Comparison of ENCODE assay signal across 9 cellular contexts in the genomic region with DNA sequence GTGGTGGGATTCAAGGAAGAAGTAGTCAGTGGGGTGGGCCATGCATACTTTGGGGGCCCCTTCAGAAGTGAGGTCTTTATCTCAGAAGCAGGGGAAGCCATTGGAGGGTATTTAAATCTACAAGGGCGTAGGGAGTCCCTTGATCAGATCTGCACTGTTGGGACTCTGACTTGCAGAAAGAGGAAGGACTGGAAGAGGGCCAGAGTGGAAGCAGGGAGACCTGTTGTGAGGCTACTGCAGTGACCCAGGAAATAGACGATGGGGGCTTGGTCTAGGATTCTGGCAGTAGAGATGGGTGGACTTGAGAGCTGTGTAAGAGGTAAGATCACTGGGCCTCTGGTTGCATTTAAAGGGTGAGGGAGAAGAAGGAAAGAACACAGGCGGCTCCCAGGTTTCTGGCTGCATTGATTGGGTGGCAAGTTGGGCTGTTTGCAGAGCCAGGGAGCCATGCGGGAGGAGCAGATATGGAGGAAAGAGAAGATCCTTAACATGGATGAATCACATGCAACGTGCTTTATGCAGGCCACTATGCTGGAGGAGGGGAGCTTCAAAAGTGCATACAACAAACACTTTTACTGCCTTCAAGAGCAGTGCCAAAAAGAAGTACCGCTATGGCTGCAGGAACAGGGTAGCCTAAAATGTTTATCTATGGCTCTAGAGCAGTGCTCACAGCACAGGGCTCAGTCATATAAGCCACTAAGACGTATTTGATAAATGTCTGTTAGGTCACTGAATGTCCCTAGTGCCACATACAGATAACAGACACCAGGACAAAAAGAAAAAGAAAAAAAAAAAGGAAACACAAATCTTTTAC. TPM values are rescaled to one million over a fixed set of nuclear protein-coding genes. Genes with fewer than 3 reads are reported as not detected.
DNase-seq lines count a peak whose midpoint lies in the region; ATAC-seq, FAIRE-seq and TF ChIP-seq lines count a peak whose summit lies in the region.
"Had no signal": no experiment of that assay in that cellular context is flagged by ENCODE, and none has a peak within 500 bp of the region (broad histone marks: within the 10 kb centered on the region; RNA-seq: fewer than 3 reads in every experiment).

No MANE protein-coding gene starts in this region.

- H3K9me3 ChIP-seq in heart left ventricle = no peaks in the 10 kb centered on the region
- H3K9me3 ChIP-seq in keratinocyte (ENCODE audit: control insufficient read depth, low read depth, low read length) = no peaks in the 10 kb centered on the region

- H3K9me3 Mint-ChIP-seq in activated CD8-positive, alpha-beta T cell treated with anti-CD3 and anti-CD28 coated beads for 36 hours = no peaks in the 10 kb centered on the region
- no peaks in the 10 kb centered on the region for H3K9me3 Mint-ChIP-seq in type B pancreatic cell

- peak overlapping the region; percentile 89 for H3K9ac ChIP-seq in keratinocyte (ENCODE audit: control insufficient read depth, extremely low read depth, insufficient read depth, low read length)

- H3K27ac ChIP-seq in heart left ventricle = peak overlapping the region in 3 of 12 donors; percentile 91 to 98 (median 96)
- H3K27ac ChIP-seq in keratinocyte (ENCODE audit: control insufficient read depth, insufficient read depth, low read length) = no peak overlapping the region

- peaks cover 0 to 43% (median 24%) of the 10 kb centered on the region in 12 donors for H3K4me1 ChIP-seq in heart left ventricle
- peaks cover 39% of the 10 kb centered on the region for H3K4me1 ChIP-seq in keratinocyte (ENCODE audit: control insufficient read depth, extremely low read depth, insufficient read depth, low read length)

- H2AFZ ChIP-seq in keratinocyte (ENCODE audit: control insufficient read depth, low read length) = no peak overlapping the region

- H3K4me1 Mint-ChIP-seq in activated CD8-positive, alpha-beta T cell treated with anti-CD3 and anti-CD28 coated beads for 36 hours (ENCODE audit: low read depth) = peaks cover 34% of the 10 kb centered on the region
- peaks cover 34% of the 10 kb centered on the region for H3K4me1 Mint-ChIP-seq in type B pancreatic cell (ENCODE audit: unreplicated experiment)

- no peaks in the 10 kb centered on the region for H3K79me2 ChIP-seq in keratinocyte (ENCODE audit: control insufficient read depth, insufficient read depth, low read length)

- H3K4me3 Mint-ChIP-seq in activated CD8-positive, alpha-beta T cell treated with anti-CD3 and anti-CD28 coated beads for 36 hours = peak overlapping the region; percentile 82
- H3K4me3 Mint-ChIP-seq in type B pancreatic cell = peak overlapping the region; percentile 86

- H4K20me1 ChIP-seq in keratinocyte (ENCODE audit: control insufficient read depth, extremely low read depth, insufficient read depth, low read length) = no peaks in the 10 kb centered on the region

- dilution Hi-C loops in keratinocyte (cut with MboI; ENCODE audit: extremely low pct_ligation_motif_present, low sequenced_read_pairs) = no loop called here

- no peaks in the 10 kb centered on the region for H3K36me3 Mint-ChIP-seq in activated CD8-positive, alpha-beta T cell treated with anti-CD3 and anti-CD28 coated beads for 36 hours (ENCODE audit: low read depth)
- peaks cover 8% of the 10 kb centered on the region for H3K36me3 Mint-ChIP-seq in type B pancreatic cell

- no peaks in the 10 kb centered on the region for H3K27me3 Mint-ChIP-seq in activated CD8-positive, alpha-beta T cell treated with anti-CD3 and anti-CD28 coated beads for 36 hours
- H3K27me3 Mint-ChIP-seq in type B pancreatic cell = no peaks in the 10 kb centered on the region

- peak overlapping the region in 10 of 12 donors; percentile 66 to 99 (median 87) for H3K4me3 ChIP-seq in heart left ventricle
- peak overlapping the region in 1 of 3 experiments; percentile 86 for H3K4me3 ChIP-seq in keratinocyte (ENCODE audit: control insufficient read depth in 2 of 3, extremely low read depth in 1 of 3, insufficient read depth in 2 of 3, low read depth in 1 of 3, low read length in 3 of 3)

- no peaks in the 10 kb centered on the region for H3K9me1 ChIP-seq in keratinocyte (ENCODE audit: control insufficient read depth, extremely low read depth, insufficient read depth, low read length)

- DNase-seq in heart left ventricle (no peak), Right ventricle myocardium superior (no peak), keratinocyte (ENCODE audit: low read depth, low spot score) (no peak), type B pancreatic cell (ENCODE audit: extremely low spot score, unreplicated experiment) (no peak), DMS153 (lab: John Stamatoyannopoulos, UW) (no peak), NOMO-1 (lab: John Stamatoyannopoulos, UW; ENCODE audit: unreplicated experiment in 2 of 2) (no peak), NCI-H524 treated with DMSO at 0.1 percent for 48 hours (lab: John Stamatoyannopoulos, UW) (no peak)
- DNase-seq in activated CD8-positive, alpha-beta T cell treated with anti-CD3 and anti-CD28 coated beads for 36 hours = no peak
- DNase-seq: aorta had no signal

- intact Hi-C loops in heart left ventricle (cut with DNase I) = loop anchor here in 2 of 10 donors (2.0 to 10.0 kb wide), 3 partner anchors 76 to 316 kb away; a partner anchor contains a TSS
- intact Hi-C loops in Right ventricle myocardium superior (cut with DNase I) = loop anchor here (5.0 kb wide), 1 partner anchor 87 kb away; no protein-coding TSS in a partner anchor
- intact Hi-C loops in activated CD8-positive, alpha-beta T cell treated with anti-CD3 and anti-CD28 coated beads for 36 hours (cut with micrococcal nuclease) = no loop called here

- H3K4me2 ChIP-seq in keratinocyte (ENCODE audit: control insufficient read depth, extremely low read depth, insufficient read depth, low read depth, low read length) = peak overlapping the region; percentile 89

- CTCF ChIA-PET in activated CD8-positive, alpha-beta T cell treated with anti-CD3 and anti-CD28 coated beads for 36 hours (lab: Charles Lee) = interaction anchor here (1.0 to 1.3 kb wide), 2 partner anchors 20 to 76 kb away, joined by 3 read pairs; no protein-coding TSS in a partner anchor

- no peak for TF ChIP-seq POLR2A in heart left ventricle (IDR thresholded peaks at IDR 0.05)

- H3K36me3 ChIP-seq in heart left ventricle = peaks cover 0 to 3% (median 0%) of the 10 kb centered on the region in 9 donors
- H3K36me3 ChIP-seq in keratinocyte (ENCODE audit: control insufficient read depth in 2 of 2, extremely low read depth in 1 of 2, insufficient read depth in 2 of 2, low read length in 2 of 2) = peaks cover 5 to 7% of the 10 kb centered on the region in 2 experiments

- POLR2A ChIA-PET in activated CD8-positive, alpha-beta T cell treated with anti-CD3 and anti-CD28 coated beads for 36 hours (lab: Charles Lee) = no interaction called here

- FAIRE-seq in keratinocyte (lab: Jason Lieb, UNC) = no peak

- no peak for TF ChIP-seq CTCF in heart left ventricle (IDR thresholded peaks at IDR 0.05)
- no peak for TF ChIP-seq CTCF in activated CD8-positive, alpha-beta T cell treated with anti-CD3 and anti-CD28 coated beads for 36 hours (IDR thresholded peaks at IDR 0.05)
- TF ChIP-seq CTCF in keratinocyte (optimal IDR thresholded peaks at IDR 0.05 in 1 of 3, IDR thresholded peaks at IDR 0.05 in 1 of 3, conservative IDR thresholded peaks at IDR 0.05 in 1 of 3; ENCODE audit: extremely low read depth in 1 of 3, insufficient read depth in 2 of 3, low read length in 3 of 3) = no peak
- TF ChIP-seq CTCF in type B pancreatic cell (conservative IDR thresholded peaks at IDR 0.05) = no peak

- H3K27me3 ChIP-seq in heart left ventricle (no peaks in the 10 kb centered on the region), keratinocyte (ENCODE audit: control insufficient read depth, extremely low read depth, insufficient read depth, low read length) (no peaks in the 10 kb centered on the region)

- H3K27ac Mint-ChIP-seq in activated CD8-positive, alpha-beta T cell treated with anti-CD3 and anti-CD28 coated beads for 36 hours = no peak overlapping the region
- H3K27ac Mint-ChIP-seq in type B pancreatic cell = peak overlapping the region; percentile 76

- ATAC-seq in heart left ventricle (no peak), Right ventricle myocardium superior (ENCODE audit: poor library complexity) (no peak)
- ATAC-seq in activated CD8-positive, alpha-beta T cell treated with anti-CD3 and anti-CD28 coated beads for 36 hours = no peak

- WGBS in heart left ventricle, 4 donors = 56 to 69% (median 60%) methylated on average over 7 of the region's 7 CpGs

RNA-seq across cellular contexts. Expression of a gene that starts 2.3 kb away (rescaled TPM):
- total RNA-seq in heart left ventricle = 10 to 100 TPM in 3 of 9 donors, 1 to 10 TPM in 6; 6.0 to 12.5 (median 9.1) TPM
- polyA plus RNA-seq in heart left ventricle = 1 to 10 TPM; 7.1 to 8.2 TPM
- total RNA-seq in Right ventricle myocardium superior = 9.7 TPM
- total RNA-seq in activated CD8-positive, alpha-beta T cell treated with anti-CD3 and anti-CD28 coated beads for 36 hours = 1 to 10 TPM; 7.4 to 9.6 TPM
- polyA plus RNA-seq in keratinocyte = 5.1 to 9.9 TPM (median 6.3 TPM) in 3 replicates
- polyA plus RNA-seq in keratinocyte (2011; ENCODE audit: low read depth) = 3.7 TPM
- 3.3 and 4.8 TPM in 2 replicates for polyA plus RNA-seq in keratinocyte (2011; cell fraction: cytosol; rRNA removed)
- polyA plus RNA-seq in keratinocyte (2011; cell fraction: nucleus; rRNA removed) = 15.0 and 17.0 TPM in 2 replicates
- 3.1 and 4.8 TPM in 2 replicates for polyA plus RNA-seq in keratinocyte (2012; ENCODE audit: low replicate concordance)
- polyA minus RNA-seq in keratinocyte = 6.9 to 20.5 TPM (median 7.4 TPM) in 3 replicates
- polyA minus RNA-seq in keratinocyte (2011; cell fraction: cytosol; rRNA and poly(A)+ RNA removed) = 6.1 TPM
- 9.0 and 10.0 TPM in 2 replicates for polyA minus RNA-seq in keratinocyte (2011; cell fraction: nucleus; rRNA and poly(A)+ RNA removed)
- total RNA-seq in type B pancreatic cell (ENCODE audit: low replicate concordance) = 15.0 and 27.3 TPM in 2 replicates

RNA-seq across cellular contexts. Expression of a gene that starts 43.5 kb away (rescaled TPM):
- total RNA-seq in heart left ventricle (10 to 100 TPM; 18.6 to 43.7 (median 24.8) TPM), Right ventricle myocardium superior (17.9 TPM), type B pancreatic cell (ENCODE audit: low replicate concordance) (18.7 and 22.6 TPM in 2 replicates)
- polyA plus RNA-seq in heart left ventricle (10 to 100 TPM; 10.7 to 50.7 TPM), keratinocyte (39.7 to 41.2 TPM (median 40.1 TPM) in 3 replicates)
- total RNA-seq in activated CD8-positive, alpha-beta T cell treated with anti-CD3 and anti-CD28 coated beads for 36 hours = 1 to 10 TPM; 9.0 to 9.7 TPM
- polyA plus RNA-seq in keratinocyte (2011; ENCODE audit: low read depth) = 12.2 TPM
- polyA plus RNA-seq in keratinocyte (2011; cell fraction: cytosol; rRNA removed) = 40.5 and 47.1 TPM in 2 replicates
- polyA plus RNA-seq in keratinocyte (2011; cell fraction: nucleus; rRNA removed) = 59.8 and 69.0 TPM in 2 replicates
- 42.8 and 45.3 TPM in 2 replicates for polyA plus RNA-seq in keratinocyte (2012; ENCODE audit: low replicate concordance)
- polyA minus RNA-seq in keratinocyte = 60.6 to 97.3 TPM (median 69.6 TPM) in 3 replicates
- polyA minus RNA-seq in keratinocyte (2011; cell fraction: cytosol; rRNA and poly(A)+ RNA removed) = 43.2 TPM
- 36.5 and 54.3 TPM in 2 replicates for polyA minus RNA-seq in keratinocyte (2011; cell fraction: nucleus; rRNA and poly(A)+ RNA removed)
